In genomic region chr15:33200903-33201302, GRCh38 we compare ENCODE assay signal across 20 cellular contexts. TPM values are rescaled to one million over a fixed set of nuclear protein-coding genes. Genes with fewer than 3 reads are reported as not detected.
DNase-seq lines count a peak whose midpoint lies in the region; FAIRE-seq and TF ChIP-seq lines count a peak whose summit lies in the region.
"Had no signal": no experiment of that assay in that cellular context is flagged by ENCODE, and none has a peak within 500 bp of the region (broad histone marks: within the 10 kb centered on the region; RNA-seq: fewer than 3 reads in every experiment).

No MANE protein-coding gene starts in this region.

- no peak overlapping the region for H4K8ac ChIP-seq in trophoblast cell (ENCODE audit: low read depth, low read length)

- H2AFZ ChIP-seq in trophoblast cell (ENCODE audit: insufficient read depth, low read length, poor library complexity), result no peak overlapping the region

- H3K27ac Mint-ChIP-seq in activated CD4-positive, alpha-beta T cell treated with anti-CD3 and anti-CD28 coated beads, Interleukin-2, amount 10 ng/mL, durations not matched to agents 24 days and 14 days, result no peak overlapping the region

- peaks cover 27% of the 10 kb centered on the region for H3K4me1 Mint-ChIP-seq in activated CD4-positive, alpha-beta T cell treated with anti-CD3 and anti-CD28 coated beads, Interleukin-2, amount 10 ng/mL, durations not matched to agents 24 days and 14 days

- H3K79me1 ChIP-seq in trophoblast cell (ENCODE audit: low read length), result peaks cover 23% of the 10 kb centered on the region

- peak overlapping the region; percentile 74 for H3K4me3 Mint-ChIP-seq in activated CD4-positive, alpha-beta T cell treated with anti-CD3 and anti-CD28 coated beads, Interleukin-2, amount 10 ng/mL, durations not matched to agents 24 days and 14 days

- H3K36me3 ChIP-seq in bronchial epithelial cell (ENCODE audit: control insufficient read depth, insufficient read depth, low read length) (no peaks in the 10 kb centered on the region), trophoblast cell (ENCODE audit: control insufficient read depth in 1 of 2, insufficient read depth in 2 of 2, low read length in 2 of 2) (no peaks in the 10 kb centered on the region), H7 (replicated peaks; ENCODE audit: control insufficient read depth, insufficient read depth, low read length) (no peaks in the 10 kb centered on the region)
- H3K36me3 ChIP-seq: adrenal gland, neutrophil had no signal

- H4K12ac ChIP-seq in trophoblast cell (ENCODE audit: low read depth, low read length), result no peak overlapping the region

- no peak for FAIRE-seq in bronchial epithelial cell (lab: Jason Lieb, UNC)
- FAIRE-seq: colon, TTC549 had no signal

- H3K23ac ChIP-seq in trophoblast cell (ENCODE audit: low read length), result no peak overlapping the region

- no peak overlapping the region for H3K9ac ChIP-seq in trophoblast cell (ENCODE audit: low read length)

- H3K36me3 Mint-ChIP-seq in activated CD4-positive, alpha-beta T cell treated with anti-CD3 and anti-CD28 coated beads, Interleukin-2, amount 10 ng/mL, durations not matched to agents 24 days and 14 days (ENCODE audit: low read depth), result no peaks in the 10 kb centered on the region

- H3K9me3 ChIP-seq in trophoblast cell (ENCODE audit: insufficient read depth, low read depth, low read length), result no peaks in the 10 kb centered on the region
- H3K9me3 ChIP-seq: adrenal gland, neutrophil had no signal

- H3K79me2 ChIP-seq in trophoblast cell (ENCODE audit: control insufficient read depth, insufficient read depth, low read length, poor library complexity), result no peaks in the 10 kb centered on the region

- peaks cover 2 to 17% of the 10 kb centered on the region in 2 experiments for H3K4me1 ChIP-seq in trophoblast cell (ENCODE audit: control insufficient read depth in 1 of 2, insufficient read depth in 2 of 2, low read length in 2 of 2)
- H3K4me1 ChIP-seq: adrenal gland had no signal

- H2BK5ac ChIP-seq in trophoblast cell (ENCODE audit: low read depth, low read length, poor library complexity), result peak overlapping the region; percentile 54

- no peaks in the 10 kb centered on the region for H3K9me3 Mint-ChIP-seq in activated CD4-positive, alpha-beta T cell treated with anti-CD3 and anti-CD28 coated beads, Interleukin-2, amount 10 ng/mL, durations not matched to agents 24 days and 14 days

- H3K27me3 ChIP-seq in bronchial epithelial cell (ENCODE audit: control insufficient read depth, insufficient read depth, low read length), result peaks cover 6% of the 10 kb centered on the region
- no peaks in the 10 kb centered on the region for H3K27me3 ChIP-seq in trophoblast cell (ENCODE audit: insufficient read depth, low read length)
- H3K27me3 ChIP-seq in H7 (ENCODE audit: control insufficient read depth, insufficient read depth, low read length), result no peaks in the 10 kb centered on the region
- H3K27me3 ChIP-seq: adrenal gland had no signal

- intact Hi-C loops in activated CD4-positive, alpha-beta T cell treated with anti-CD3 and anti-CD28 coated beads, Interleukin-2, amount 10 ng/mL, durations not matched to agents 24 days and 14 days (cut with micrococcal nuclease), result loop anchor here (5.0 kb wide), 3 partner anchors 39 to 901 kb away; partner anchors contain the start of genes EMC7 and PGBD4

- H3K4me2 ChIP-seq in trophoblast cell (ENCODE audit: low read length), result no peak overlapping the region

- H3K18ac ChIP-seq in trophoblast cell (ENCODE audit: low read length), result no peak overlapping the region

- no peak overlapping the region for H2BK12ac ChIP-seq in trophoblast cell (ENCODE audit: low read length)

- no peak for DNase-seq in activated CD4-positive, alpha-beta T cell treated with anti-CD3 and anti-CD28 coated beads, Interleukin-2, amount 10 ng/mL, durations not matched to agents 24 days and 14 days
- no peak for DNase-seq in activated CD4-positive, alpha-beta T cell treated with anti-CD3 and anti-CD28 coated beads, Interleukin-2, amount 50 U/mL, for 1 hour
- DNase-seq in M059J (ENCODE audit: low read depth) (peak; percentile 83), bronchial epithelial cell (ENCODE audit: low read depth) (peak; percentile 27), trophoblast cell (peak; percentile 58 to 81), DMS114 treated with DMSO at 0.1 percent for 48 hours (lab: John Stamatoyannopoulos, UW; ENCODE audit: unreplicated experiment) (no peak), H7 (no peak), caudate nucleus (lab: John Stamatoyannopoulos, UW) (no peak)
- DNase-seq: activated CD8-positive, alpha-beta memory T cell treated with anti-CD3 and anti-CD28 coated beads for 24 hours; adrenal gland; COR-L47; hippocampal formation; IMR-90; NCI-H1694; NCI-H774; SIG-M5; stimulated activated CD4-positive, alpha-beta T cell treated with anti-CD3 and anti-CD28 coated beads, Interleukin-12 subunit alpha, Interleukin-12 subunit beta, amount 100 ng/mL, for 4 hours had no signal

- no peak for TF ChIP-seq CTCF in bronchial epithelial cell (IDR thresholded peaks at IDR 0.05; ENCODE audit: insufficient read depth, low read length, severe bottlenecking)

- H3K4me3 ChIP-seq in bronchial epithelial cell (ENCODE audit: low read depth, low read length) (no peak overlapping the region), trophoblast cell (ENCODE audit: low read depth, low read length) (no peak overlapping the region), H7 (ENCODE audit: insufficient read depth, low read depth, low read length) (no peak overlapping the region)

- H2BK120ac ChIP-seq in trophoblast cell (ENCODE audit: insufficient read depth, low read length, poor library complexity), result peak overlapping the region; percentile 63

- peaks cover 20% of the 10 kb centered on the region for H3K27me3 Mint-ChIP-seq in activated CD4-positive, alpha-beta T cell treated with anti-CD3 and anti-CD28 coated beads, Interleukin-2, amount 10 ng/mL, durations not matched to agents 24 days and 14 days

- peak overlapping the region; percentile 36 for H3K14ac ChIP-seq in trophoblast cell (ENCODE audit: low read length)

- H3K4ac ChIP-seq in trophoblast cell (ENCODE audit: low read depth, low read length), result no peak overlapping the region

- no peak overlapping the region for H4K91ac ChIP-seq in trophoblast cell (ENCODE audit: low read depth, low read length)

- H2AK5ac ChIP-seq in trophoblast cell (ENCODE audit: low read length), result no peak overlapping the region

- H3K27ac ChIP-seq in trophoblast cell (ENCODE audit: low read depth, low read length), result peak overlapping the region; percentile 93
- H3K27ac ChIP-seq in caudate nucleus (ENCODE audit: low read depth, low read length), result no peak overlapping the region
- H3K27ac ChIP-seq: neutrophil had no signal

- WGBS in trophoblast cell (ENCODE audit: extremely low coverage, insufficient coverage, insufficient read length), result no CpG with 5 or more reads among the region's 7 CpGs

RNA-seq across cellular contexts. Expression of gene FMN1, which starts 6.4 kb away (rescaled TPM):
- 0.02 TPM in 1 of 2 replicates, not detected in the other for total RNA-seq in activated CD4-positive, alpha-beta T cell treated with anti-CD3 and anti-CD28 coated beads, Interleukin-2, amount 10 ng/mL, durations not matched to agents 24 days and 14 days
- total RNA-seq in M059J (2014; rRNA removed; shearing (Covaris generic)), result 5.3 and 7.7 TPM in 2 replicates
- 1.6 and 2.2 TPM in 2 replicates for total RNA-seq in bronchial epithelial cell
- 0.81 and 1.0 TPM in 2 replicates for polyA plus RNA-seq in trophoblast cell (2013)
- total RNA-seq in H7 (2014; rRNA removed; shearing (Covaris generic)), result 1.7 and 5.2 TPM in 2 replicates

Comparison
In these comparisons a context has a peak if more than half of its experiments do, and no peak if none do; other contexts are left out.
1. DNase-seq: peak in M059J (single experiment), bronchial epithelial cell (single experiment) and trophoblast cell (2 of 2); none in activated CD4-positive, alpha-beta T cell treated with anti-CD3 and anti-CD28 coated beads, Interleukin-2, amount 10 ng/mL, durations not matched to agents 24 days and 14 days (single experiment), activated CD4-positive, alpha-beta T cell treated with anti-CD3 and anti-CD28 coated beads, Interleukin-2, amount 50 U/mL, for 1 hour (single experiment), DMS114 treated with DMSO at 0.1 percent for 48 hours (single experiment), H7 (single experiment) and caudate nucleus (0 of 61).